ENCODE assay signal across 2 cellular contexts in genomic region chr7:22834028-22834427, GRCh38.
TF ChIP-seq lines count a peak whose summit lies in the region.

No MANE protein-coding gene starts in this region.

TF ChIP-seq in SK-N-SH, 30 proteins besides CTCF, POLR2A, EP300 and RAD21:
- TF ChIP-seq GATA2 (CRISPR knock-in tag; IDR thresholded peaks at IDR 0.05) (no peak), USF1 (IDR thresholded peaks at IDR 0.05; ENCODE audit: borderline replicate concordance, low read depth) (no peak), EZH2phosphoT487 (IDR thresholded peaks at IDR 0.05; ENCODE audit: borderline replicate concordance, low read depth) (no peak), TAF1 (IDR thresholded peaks at IDR 0.05; ENCODE audit: borderline replicate concordance, low read depth, low read length) (no peak), JUND (IDR thresholded peaks at IDR 0.05) (no peak), ELF1 (IDR thresholded peaks at IDR 0.05) (no peak), YY1 (IDR thresholded peaks at IDR 0.05; ENCODE audit: low read depth) (no peak)

TF ChIP-seq in SK-N-SH treated with all-trans-retinoic acid at 6 μM for 48 hours, 23 proteins besides CTCF, POLR2A, EP300 and RAD21:
- TF ChIP-seq RARB (CRISPR knock-in tag; IDR thresholded peaks at IDR 0.05) (no peak), ZFP3 (CRISPR knock-in tag; IDR thresholded peaks at IDR 0.05) (no peak), ZC3H10 (CRISPR knock-in tag; IDR thresholded peaks at IDR 0.05) (no peak), ISL1 (CRISPR knock-in tag; IDR thresholded peaks at IDR 0.05) (no peak), POU6F1 (CRISPR knock-in tag; IDR thresholded peaks at IDR 0.05; ENCODE audit: borderline replicate concordance, low read depth) (no peak), ARNTL (CRISPR knock-in tag; IDR thresholded peaks at IDR 0.05; ENCODE audit: borderline replicate concordance, low read depth) (no peak), CSDC2 (CRISPR knock-in tag; IDR thresholded peaks at IDR 0.05) (no peak), ZFP30 (CRISPR knock-in tag; IDR thresholded peaks at IDR 0.05) (no peak), CREB5 (CRISPR knock-in tag; IDR thresholded peaks at IDR 0.05; ENCODE audit: low read depth) (no peak), SNAI2 (CRISPR knock-in tag; IDR thresholded peaks at IDR 0.05) (no peak), PATZ1 (CRISPR knock-in tag; IDR thresholded peaks at IDR 0.05; ENCODE audit: borderline replicate concordance) (no peak), GLIS3 (CRISPR knock-in tag; IDR thresholded peaks at IDR 0.05) (no peak), OSR1 (CRISPR knock-in tag; IDR thresholded peaks at IDR 0.05) (no peak), PPARA (CRISPR knock-in tag; IDR thresholded peaks at IDR 0.05; ENCODE audit: borderline replicate concordance) (no peak), TCF4 (CRISPR knock-in tag; IDR thresholded peaks at IDR 0.05; ENCODE audit: borderline replicate concordance) (no peak), ZNF565 (CRISPR knock-in tag; conservative IDR thresholded peaks at IDR 0.05; ENCODE audit: low read depth) (no peak)
